Comparison of ENCODE assay signal across 15 cellular contexts in genomic region chr18:23406271-23406787, GRCh38. TPM values are rescaled to one million over a fixed set of nuclear protein-coding genes. Genes with fewer than 3 reads are reported as not detected.
DNase-seq lines count a peak whose midpoint lies in the region; ATAC-seq and TF ChIP-seq lines count a peak whose summit lies in the region.
"Had no signal": no experiment of that assay in that cellular context is flagged by ENCODE, and none has a peak within 500 bp of the region (broad histone marks: within the 10 kb centered on the region; RNA-seq: fewer than 3 reads in every experiment).

No MANE protein-coding gene starts in this region.

- H3K9me3 Mint-ChIP-seq in stimulated activated naive B cell treated with anti-CD40 and anti-IgM and Interleukin-4, amounts not matched to agents 10 μg/mL and 1 μg/mL and 100 μg/mL, for 72 hours = peaks cover 2 to 3% of the 10 kb centered on the region in 2 donors

- no peak overlapping the region for H3K9ac ChIP-seq in PC-3 (ENCODE audit: low read length)

- DNase-seq in ELR (ENCODE audit: low read depth) (peak; percentile 10), PC-3 (peak; percentile 47), epithelial cell of esophagus (ENCODE audit: low read depth) (peak; percentile 30), mucosa of gallbladder (ENCODE audit: low spot score) (peak; percentile 45), COLO829 (ENCODE audit: low spot score) (no peak), NCI-H1092 (lab: John Stamatoyannopoulos, UW) (no peak)
- DNase-seq in activated CD4-positive, alpha-beta T cell treated with anti-CD3 and anti-CD28 coated beads, Interleukin-2, amount 50 U/mL, for 48 hours = no peak
- no peak for DNase-seq in stimulated activated naive B cell treated with anti-CD40 and anti-IgM and Interleukin-4, amounts not matched to agents 10 μg/mL and 1 μg/mL and 100 μg/mL, for 72 hours
- DNase-seq: activated CD8-positive, alpha-beta T cell treated with anti-CD3 and anti-CD28 coated beads, Interleukin-2, amount 10 ng/mL, durations not matched to agents 7 days and 5 days; NCI-H187 treated with DMSO at 0.1 percent for 48 hours; NCI-H510A; stimulated activated naive CD4-positive, alpha-beta T cell treated with Interleukin-2 at 50 U/mL for 16 hours; WERI-Rb-1 had no signal

- no peak overlapping the region for H3K27ac ChIP-seq in PC-3 (ENCODE audit: low read length)
- H3K27ac ChIP-seq: C4-2B, foreskin keratinocyte, WERI-Rb-1 had no signal

- CTCF ChIA-PET in PC-3 (lab: Charles Lee) = interaction anchor here (0.5 kb wide), 1 partner anchor 383 kb away, joined by 3 read pairs; no protein-coding TSS in a partner anchor

- no TSS peak for BruUV-seq in PC-3 (replicated peaks; lab: Mats Ljungman, UMichigan)

- no peaks in the 10 kb centered on the region for H3K9me3 ChIP-seq in PC-3 (ENCODE audit: low read length)

- no peaks in the 10 kb centered on the region for H3K9me2 ChIP-seq in PC-3 (replicated peaks; ENCODE audit: low read length)

- H3K79me2 ChIP-seq in PC-3 (ENCODE audit: low read length) = no peaks in the 10 kb centered on the region

- H3K4me1 Mint-ChIP-seq in stimulated activated naive B cell treated with anti-CD40 and anti-IgM and Interleukin-4, amounts not matched to agents 10 μg/mL and 1 μg/mL and 100 μg/mL, for 72 hours = peaks cover 0 to 5% of the 10 kb centered on the region in 2 donors

- H3K36me3 Mint-ChIP-seq in stimulated activated naive B cell treated with anti-CD40 and anti-IgM and Interleukin-4, amounts not matched to agents 10 μg/mL and 1 μg/mL and 100 μg/mL, for 72 hours = peaks cover 16 to 28% of the 10 kb centered on the region in 2 donors

- no peaks in the 10 kb centered on the region for H3K27me3 Mint-ChIP-seq in stimulated activated naive B cell treated with anti-CD40 and anti-IgM and Interleukin-4, amounts not matched to agents 10 μg/mL and 1 μg/mL and 100 μg/mL, for 72 hours

- no peak overlapping the region for H3K4me3 ChIP-seq in PC-3 (ENCODE audit: low read length)
- no peak overlapping the region for H3K4me3 ChIP-seq in epithelial cell of esophagus (ENCODE audit: low read length)

- H3K36me3 ChIP-seq in PC-3 (ENCODE audit: low read depth, low read length) = peaks cover 3% of the 10 kb centered on the region; the same call in 1 of the 2 replicates
- H3K36me3 ChIP-seq: WERI-Rb-1 had no signal

- TF ChIP-seq CTCF in PC-3 (conservative IDR thresholded peaks at IDR 0.05; ENCODE audit: low read depth, low read length) = no peak
- no peak for TF ChIP-seq CTCF in epithelial cell of esophagus (IDR thresholded peaks at IDR 0.05; ENCODE audit: insufficient read depth, low read depth, low read length, missing control alignments)

- H2AFZ ChIP-seq in PC-3 (ENCODE audit: low read length) = no peak overlapping the region

- H3F3A ChIP-seq in PC-3 (ENCODE audit: low read length, unreplicated experiment) = no peaks in the 10 kb centered on the region

- no peak overlapping the region for H3K4me3 Mint-ChIP-seq in stimulated activated naive B cell treated with anti-CD40 and anti-IgM and Interleukin-4, amounts not matched to agents 10 μg/mL and 1 μg/mL and 100 μg/mL, for 72 hours
- H3K4me3 Mint-ChIP-seq: activated CD8-positive, alpha-beta T cell treated with anti-CD3 and anti-CD28 coated beads, Interleukin-2, amount 10 ng/mL, durations not matched to agents 7 days and 5 days had no signal

- ATAC-seq in PC-3 = peak; percentile 89
- no peak for ATAC-seq in stimulated activated naive B cell treated with anti-CD40 and anti-IgM and Interleukin-4, amounts not matched to agents 10 μg/mL and 1 μg/mL and 100 μg/mL, for 72 hours (replicated peaks)
- ATAC-seq: activated CD8-positive, alpha-beta T cell treated with anti-CD3 and anti-CD28 coated beads, Interleukin-2, amount 10 ng/mL, durations not matched to agents 7 days and 5 days; foreskin keratinocyte had no signal

- intact Hi-C loops in PC-3 (cut with micrococcal nuclease) = no loop called here

- H3K27me3 ChIP-seq in PC-3 (ENCODE audit: low read length) = no peaks in the 10 kb centered on the region
- H3K27me3 ChIP-seq: foreskin keratinocyte had no signal

- POLR2A ChIA-PET in PC-3 (lab: Charles Lee; ENCODE audit: unreplicated experiment) = interaction anchor here (0.5 kb wide), 1 partner anchor 289 kb away, joined by 3 read pairs; no protein-coding TSS in a partner anchor

- no peak overlapping the region for H3K4me2 ChIP-seq in PC-3 (ENCODE audit: low read length)

- no peaks in the 10 kb centered on the region for H4K20me1 ChIP-seq in PC-3 (ENCODE audit: low read length)

- peaks cover 9% of the 10 kb centered on the region; the same call in 1 of the 2 replicates for H3K4me1 ChIP-seq in PC-3 (ENCODE audit: insufficient read depth, low read length)
- H3K4me1 ChIP-seq: foreskin keratinocyte had no signal

- no peak overlapping the region for H3K27ac Mint-ChIP-seq in stimulated activated naive B cell treated with anti-CD40 and anti-IgM and Interleukin-4, amounts not matched to agents 10 μg/mL and 1 μg/mL and 100 μg/mL, for 72 hours
- H3K27ac Mint-ChIP-seq: activated CD8-positive, alpha-beta T cell treated with anti-CD3 and anti-CD28 coated beads, Interleukin-2, amount 10 ng/mL, durations not matched to agents 7 days and 5 days had no signal

RNA-seq across cellular contexts. Expression of gene RIOK3, which starts 46.8 kb away (rescaled TPM):
- total RNA-seq in PC-3 (2014; rRNA removed) (35.0 and 41.4 TPM in 2 replicates), mucosa of gallbladder (68.9 TPM)

Comparison
In these comparisons a context has a peak if more than half of its experiments do, and no peak if none do; other contexts are left out.
1. DNase-seq: peak in ELR (single experiment), PC-3 (single experiment), epithelial cell of esophagus (single experiment) and mucosa of gallbladder (single experiment); none in activated CD4-positive, alpha-beta T cell treated with anti-CD3 and anti-CD28 coated beads, Interleukin-2, amount 50 U/mL, for 48 hours (0 of 2), COLO829 (single experiment), NCI-H1092 (single experiment) and stimulated activated naive B cell treated with anti-CD40 and anti-IgM and Interleukin-4, amounts not matched to agents 10 μg/mL and 1 μg/mL and 100 μg/mL, for 72 hours (single experiment).